ENCODE assay signal across 30 cellular contexts in the genomic region with DNA sequence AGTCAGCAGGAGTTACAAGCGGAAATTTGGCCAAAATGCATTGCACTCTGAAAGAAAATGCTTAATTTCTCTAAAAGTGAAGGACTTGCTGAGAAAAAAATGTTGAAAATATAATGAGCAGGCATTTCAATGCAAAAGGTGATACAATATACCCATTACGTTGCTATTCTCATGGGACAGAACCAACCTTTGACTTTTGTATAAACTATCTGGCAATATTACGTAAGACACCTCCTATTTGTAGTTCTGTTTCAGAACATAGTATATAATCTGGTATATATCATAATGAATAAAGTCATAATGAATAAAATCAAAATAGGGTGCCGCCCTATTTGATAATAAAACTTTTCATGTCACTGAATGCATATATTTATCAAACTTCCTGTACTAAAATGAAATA.
"Had no signal": no experiment of that assay in that cellular context is flagged by ENCODE, and none has a peak within 500 bp of the region (broad histone marks: within the 10 kb centered on the region; RNA-seq: fewer than 3 reads in every experiment).

No MANE protein-coding gene starts in this region.

- H3K9me3 Mint-ChIP-seq: activated CD4-positive, alpha-beta T cell treated with anti-CD3 and anti-CD28 coated beads, Interleukin-2, amount 10 ng/mL, durations not matched to agents 7 days and 5 days; activated naive CD4-positive, alpha-beta T cell treated with anti-CD3 and anti-CD28 coated beads for 36 hours; activated naive CD4-positive, alpha-beta T cell treated with anti-CD3 and anti-CD28 coated beads, Interleukin-2, amount 50 U/mL, for 72 hours; activated T-cell treated with anti-CD3 and anti-CD28 coated beads, Interleukin-2, amount 50 U/mL, for 24 hours; activated T-helper 2 cell treated with anti-CD3 and anti-CD28 coated beads, Interferon-gamma antibody, Interleukin-2, Interleukin-4, amounts not matched to agents 10 μg/mL and 5 μg/mL and 100 μg/mL, durations not matched to agents 14 hours and 24 hours and 36 hours; T-helper 1 cell treated with Interleukin-12 subunit alpha and Interleukin-12 subunit beta and Interleukin-4 antibody, amounts not matched to agents 30 μg/mL and 1 μg/mL, for 36 hours; T-helper 2 cell treated with Interferon-gamma antibody and Interleukin-4, amounts not matched to agents 5 μg/mL and 100 μg/mL, for 36 hours had no signal

- H3K4me1 Mint-ChIP-seq: activated CD4-positive, alpha-beta T cell treated with anti-CD3 and anti-CD28 coated beads for 36 hours; activated CD4-positive, alpha-beta T cell treated with anti-CD3 and anti-CD28 coated beads, Interleukin-2, amount 10 ng/mL, durations not matched to agents 7 days and 5 days had no signal

- H3K36me3 Mint-ChIP-seq: activated naive CD4-positive, alpha-beta T cell treated with anti-CD3 and anti-CD28 coated beads, Interleukin-2, amount 50 U/mL, for 72 hours had no signal

- H3K4me3 Mint-ChIP-seq: activated CD4-positive, alpha-beta T cell treated with anti-CD3 and anti-CD28 coated beads for 36 hours; activated CD4-positive, alpha-beta T cell treated with anti-CD3 and anti-CD28 coated beads, Interleukin-2, amount 10 ng/mL, durations not matched to agents 7 days and 5 days; activated CD8-positive, alpha-beta T cell treated with anti-CD3 and anti-CD28 coated beads, Interleukin-2, amount 10 ng/mL, durations not matched to agents 7 days and 5 days; activated naive CD4-positive, alpha-beta T cell treated with anti-CD3 and anti-CD28 coated beads for 36 hours; activated T-cell treated with anti-CD3 and anti-CD28 coated beads, Interleukin-2, amount 50 U/mL, for 24 hours; T-helper 1 cell treated with Interleukin-12 subunit alpha and Interleukin-12 subunit beta and Interleukin-4 antibody, amounts not matched to agents 30 μg/mL and 1 μg/mL, for 36 hours; T-helper 2 cell treated with Interferon-gamma antibody and Interleukin-4, amounts not matched to agents 5 μg/mL and 100 μg/mL, for 36 hours had no signal

- DNase-seq: activated CD4-positive, alpha-beta T cell treated with anti-CD3 and anti-CD28 coated beads for 36 hours; activated CD4-positive, alpha-beta T cell treated with anti-CD3 and anti-CD28 coated beads, Interleukin-2, amount 10 ng/mL, durations not matched to agents 7 days and 5 days; activated CD4-positive, alpha-beta T cell treated with anti-CD3 and anti-CD28 coated beads, Interleukin-2, amount 50 U/mL, for 48 hours; activated CD8-positive, alpha-beta T cell treated with anti-CD3 and anti-CD28 coated beads, Interleukin-2, amount 10 ng/mL, durations not matched to agents 7 days and 5 days; activated gamma-delta T cell treated with Interleukin-2 at 50 U/mL for 16 hours; activated naive CD4-positive, alpha-beta T cell treated with anti-CD3 and anti-CD28 coated beads for 36 hours; activated T-cell treated with anti-CD3 and anti-CD28 coated beads, Interleukin-2, amount 50 U/mL, for 24 hours; adrenal gland; body of pancreas; Karpas-422; NCI-H1105; NCI-H1417 treated with DMSO at 0.1 percent for 48 hours; NCI-H187 treated with DMSO at 0.1 percent for 48 hours; NCI-H2171 treated with DMSO at 0.1 percent for 48 hours; NCI-H2227 treated with DMSO at 0.1 percent for 48 hours; NCI-H446; NCI-H510A treated with DMSO at 0.1 percent for 48 hours; NCI-H526 treated with DMSO at 0.1 percent for 48 hours; PC-3; Peyer's patch; RPMI8226; SHP77 treated with DMSO at 0.1 percent for 48 hours; SK-N-SH had no signal

- H3K9ac ChIP-seq: SK-N-SH had no signal

- H3K27ac Mint-ChIP-seq: activated CD4-positive, alpha-beta T cell treated with anti-CD3 and anti-CD28 coated beads for 36 hours; activated CD4-positive, alpha-beta T cell treated with anti-CD3 and anti-CD28 coated beads, Interleukin-2, amount 10 ng/mL, durations not matched to agents 7 days and 5 days; activated CD8-positive, alpha-beta T cell treated with anti-CD3 and anti-CD28 coated beads, Interleukin-2, amount 10 ng/mL, durations not matched to agents 7 days and 5 days; activated naive CD4-positive, alpha-beta T cell treated with anti-CD3 and anti-CD28 coated beads for 36 hours; activated naive CD4-positive, alpha-beta T cell treated with anti-CD3 and anti-CD28 coated beads, Interleukin-2, amount 50 U/mL, for 72 hours; activated T-cell treated with anti-CD3 and anti-CD28 coated beads, Interleukin-2, amount 50 U/mL, for 24 hours; activated T-helper 2 cell treated with anti-CD3 and anti-CD28 coated beads, Interferon-gamma antibody, Interleukin-2, Interleukin-4, amounts not matched to agents 10 μg/mL and 5 μg/mL and 100 μg/mL, durations not matched to agents 14 hours and 24 hours and 36 hours; T-helper 1 cell treated with Interleukin-12 subunit alpha and Interleukin-12 subunit beta and Interleukin-4 antibody, amounts not matched to agents 30 μg/mL and 1 μg/mL, for 36 hours; T-helper 2 cell treated with Interferon-gamma antibody and Interleukin-4, amounts not matched to agents 5 μg/mL and 100 μg/mL, for 36 hours had no signal

- H3K27ac ChIP-seq: adrenal gland, body of pancreas, breast epithelium, Peyer's patch, SJSA1 had no signal

- H3K36me3 ChIP-seq: adrenal gland, breast epithelium, Peyer's patch, SJSA1 had no signal

- H3K4me3 ChIP-seq: adrenal gland, body of pancreas, breast epithelium, Peyer's patch, SJSA1 had no signal

- H3K9me3 ChIP-seq: adrenal gland, body of pancreas, breast epithelium, Peyer's patch, SJSA1, SK-N-SH had no signal

- H3K4me1 ChIP-seq: adrenal gland, body of pancreas, breast epithelium, Peyer's patch, SJSA1 had no signal

- ATAC-seq: activated CD4-positive, alpha-beta T cell treated with anti-CD3 and anti-CD28 coated beads for 36 hours; activated CD4-positive, CD25-positive, alpha-beta regulatory T cell treated with anti-CD3 and anti-CD28 coated beads, Interleukin-2, amount 50 U/mL, for 24 hours; activated CD8-positive, alpha-beta T cell treated with anti-CD3 and anti-CD28 coated beads, Interleukin-2, amount 10 ng/mL, durations not matched to agents 7 days and 5 days; activated naive CD4-positive, alpha-beta T cell treated with anti-CD3 and anti-CD28 coated beads, Interleukin-2, amount 50 U/mL, for 72 hours; body of pancreas; PC-3 had no signal

- H3K27me3 Mint-ChIP-seq: activated CD4-positive, alpha-beta T cell treated with anti-CD3 and anti-CD28 coated beads for 36 hours; activated CD4-positive, alpha-beta T cell treated with anti-CD3 and anti-CD28 coated beads, Interleukin-2, amount 10 ng/mL, durations not matched to agents 7 days and 5 days had no signal

- H3K27me3 ChIP-seq: adrenal gland, body of pancreas, breast epithelium, Peyer's patch, SJSA1 had no signal
